In the genomic region with DNA sequence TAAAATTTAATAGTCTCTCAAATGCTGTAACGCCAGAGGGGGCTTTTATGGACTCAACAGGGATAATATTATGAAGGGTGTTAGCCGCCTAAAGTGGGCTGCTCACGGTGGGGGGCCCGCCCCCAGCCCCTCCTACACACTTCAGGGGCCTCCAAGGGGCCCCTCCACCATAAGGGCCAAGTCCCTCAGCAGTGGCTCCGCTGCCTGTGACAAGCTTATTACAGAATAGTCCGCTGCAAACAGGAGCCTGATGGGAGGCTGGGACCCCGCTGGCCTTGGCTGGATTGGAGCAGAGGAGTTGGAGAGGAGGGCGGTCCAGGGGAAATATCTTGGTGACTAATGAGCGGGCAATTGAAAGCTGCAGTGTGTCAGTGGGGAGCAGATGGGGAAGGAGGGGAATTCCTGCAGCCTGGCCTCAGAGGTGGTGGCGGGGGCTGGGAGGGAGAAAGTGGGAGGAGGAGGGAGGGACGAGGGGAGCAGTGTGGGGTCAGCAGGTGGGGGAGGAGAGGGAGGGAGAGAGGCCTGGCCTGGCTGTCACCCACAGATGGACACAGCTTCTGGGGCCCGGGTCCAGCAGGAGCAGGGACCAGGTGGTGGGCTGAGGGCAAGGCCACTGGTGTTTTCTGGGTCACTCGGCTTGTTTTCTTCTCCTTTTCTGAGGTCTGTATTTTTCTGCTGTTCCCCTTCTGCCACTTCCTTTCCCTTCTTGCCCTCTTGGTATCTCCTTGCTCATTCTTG, we compare ENCODE assay signal across 10 cellular contexts. TPM values are rescaled to one million over a fixed set of nuclear protein-coding genes. Genes with fewer than 3 reads are reported as not detected.
DNase-seq lines count a peak whose midpoint lies in the region; TF ChIP-seq lines count a peak whose summit lies in the region.
"Had no signal": no experiment of that assay in that cellular context is flagged by ENCODE, and none has a peak within 500 bp of the region (broad histone marks: within the 10 kb centered on the region; RNA-seq: fewer than 3 reads in every experiment).

No MANE protein-coding gene starts in this region.

- peak overlapping the region; percentile 21 for H3K27ac Mint-ChIP-seq in progenitor cell of endocrine pancreas

- H3K4me1 Mint-ChIP-seq in progenitor cell of endocrine pancreas (ENCODE audit: low read depth): peaks cover 45% of the 10 kb centered on the region

- TF ChIP-seq CTCF in GM12865 (IDR thresholded peaks at IDR 0.05; ENCODE audit: insufficient read depth, low read depth, low read length, missing control alignments): no peak
- TF ChIP-seq CTCF in progenitor cell of endocrine pancreas (IDR thresholded peaks at IDR 0.05; ENCODE audit: unreplicated experiment): no peak

- H3K9me3 Mint-ChIP-seq in progenitor cell of endocrine pancreas (ENCODE audit: low read depth): no peaks in the 10 kb centered on the region

- no peak overlapping the region for H3K4me3 Mint-ChIP-seq in progenitor cell of endocrine pancreas (ENCODE audit: low read depth)

- H3K27ac ChIP-seq in caudate nucleus (ENCODE audit: low read depth, low read length): no peak overlapping the region

- DNase-seq in GM12865 (ENCODE audit: low read depth): peak; percentile 66
- peak; percentile 83 for DNase-seq in M059J (ENCODE audit: low read depth)
- DNase-seq in ecto neural progenitor cell (ENCODE audit: low spot score): peak; percentile 79
- DNase-seq in progenitor cell of endocrine pancreas (ENCODE audit: low spot score, unreplicated experiment): peak; percentile 36
- no peak for DNase-seq in caudate nucleus (lab: John Stamatoyannopoulos, UW)
- no peak for DNase-seq in activated gamma-delta T cell (lab: John Stamatoyannopoulos, UW)
- DNase-seq in stimulated activated CD4-positive, alpha-beta T cell treated with anti-CD3 and anti-CD28 coated beads, Interleukin-12 subunit alpha, Interleukin-12 subunit beta, amount 100 ng/mL, for 4 hours: no peak
- DNase-seq in stimulated activated CD4-positive, alpha-beta T cell treated with anti-CD3 and anti-CD28 coated beads, Interleukin-2, amount 100 ng/mL, for 48 hours: no peak
- DNase-seq: activated naive CD4-positive, alpha-beta T cell treated with Interleukin-2 at 50 U/mL for 16 hours; midbrain had no signal

- H3K27me3 Mint-ChIP-seq in progenitor cell of endocrine pancreas: no peaks in the 10 kb centered on the region

- no peaks in the 10 kb centered on the region for H3K36me3 Mint-ChIP-seq in progenitor cell of endocrine pancreas (ENCODE audit: insufficient read depth)

- H3K4me3 ChIP-seq in GM12865 (ENCODE audit: low read depth, low read length): peak overlapping the region; percentile 3; the same call in 1 of the 2 replicates

RNA-seq across cellular contexts. Expression of gene FOXP4, which starts 57.6 kb away (rescaled TPM):
- 6.5 and 11.6 TPM in 2 replicates for total RNA-seq in M059J (2014; rRNA removed; shearing (Covaris generic))
- 124 and 137 TPM in 2 replicates for total RNA-seq in progenitor cell of endocrine pancreas

Comparison
In these comparisons a context has a peak if more than half of its experiments do, and no peak if none do; other contexts are left out.
1. DNase-seq: peak in GM12865 (single experiment), M059J (single experiment), ecto neural progenitor cell (single experiment) and progenitor cell of endocrine pancreas (single experiment); none in caudate nucleus (0 of 61), activated gamma-delta T cell (single experiment), stimulated activated CD4-positive, alpha-beta T cell treated with anti-CD3 and anti-CD28 coated beads, Interleukin-12 subunit alpha, Interleukin-12 subunit beta, amount 100 ng/mL, for 4 hours (single experiment) and stimulated activated CD4-positive, alpha-beta T cell treated with anti-CD3 and anti-CD28 coated beads, Interleukin-2, amount 100 ng/mL, for 48 hours (0 of 2).